ENCODE assay signal across 22 cellular contexts in genomic region chr19:42135836-42136235, GRCh38. TPM values are rescaled to one million over a fixed set of nuclear protein-coding genes. Genes with fewer than 3 reads are reported as not detected.
A peak's percentile ranks its signal among the peaks of the same experiment; 100 is the strongest.
DNase-seq lines count a peak whose midpoint lies in the region; ATAC-seq and TF ChIP-seq lines count a peak whose summit lies in the region.
"Had no signal": no experiment of that assay in that cellular context is flagged by ENCODE, and none has a peak within 500 bp of the region (broad histone marks: within the 10 kb centered on the region; RNA-seq: fewer than 3 reads in every experiment).

No MANE protein-coding gene starts in this region.

- H3K79me2 ChIP-seq in neural progenitor cell (ENCODE audit: low read depth), result no peaks in the 10 kb centered on the region

- H3K27me3 Mint-ChIP-seq in activated T-helper 17 cell treated with anti-CD3 and anti-CD28 coated beads, Interleukin-2, amount 50 U/mL, for 72 hours, result no peaks in the 10 kb centered on the region
- peaks cover 41% of the 10 kb centered on the region for H3K27me3 Mint-ChIP-seq in neural progenitor cell (ENCODE audit: insufficient read depth, low read depth)

- peaks cover 24% of the 10 kb centered on the region for H3K36me3 Mint-ChIP-seq in activated T-helper 17 cell treated with anti-CD3 and anti-CD28 coated beads, Interleukin-2, amount 50 U/mL, for 72 hours (ENCODE audit: low read depth)
- H3K36me3 Mint-ChIP-seq in neural progenitor cell, result no peaks in the 10 kb centered on the region
- H3K36me3 Mint-ChIP-seq: mesothelial cell of epicardium had no signal

- DNase-seq in SIG-M5 treated with dmso at 0.1 percent for 504 hours (lab: John Stamatoyannopoulos, UW; ENCODE audit: unreplicated experiment), result peak; percentile 15
- DNase-seq in SIG-M5 (lab: John Stamatoyannopoulos, UW), result no peak
- peak; percentile 25 for DNase-seq in COLO668 (lab: John Stamatoyannopoulos, UW; ENCODE audit: unreplicated experiment)
- peak; percentile 42 for DNase-seq in NCI-H510A (lab: John Stamatoyannopoulos, UW)
- no peak for DNase-seq in neural progenitor cell (ENCODE audit: low spot score)
- DNase-seq: activated T-cell treated with anti-CD3 and anti-CD28 coated beads, Interleukin-2, amount 50 U/mL, for 72 hours; amniotic stem cell; DMS 273 treated with DMSO at 0.1 percent for 48 hours; GOT3; NCI-H1048; NCI-H69; nephron progenitor cell; posterior cingulate gyrus had no signal

- no peak overlapping the region for H2AFZ ChIP-seq in neural progenitor cell (replicated peaks)

- no peak overlapping the region for H3K27ac ChIP-seq in neural progenitor cell
- H3K27ac ChIP-seq: A549, HL-60, SJSA1 had no signal

- peaks cover 13% of the 10 kb centered on the region for H3K4me1 ChIP-seq in neural progenitor cell

- H3K36me3 ChIP-seq in neural progenitor cell, result no peaks in the 10 kb centered on the region
- H3K36me3 ChIP-seq: SJSA1 had no signal

- ATAC-seq in activated T-helper 17 cell treated with anti-CD3 and anti-CD28 coated beads, Interleukin-2, amount 50 U/mL, for 72 hours (replicated peaks), result no peak
- ATAC-seq in GM18858 (IDR thresholded peaks at IDR 0.05; ENCODE audit: unreplicated experiment) (no peak), HG03039 (IDR thresholded peaks at IDR 0.05; ENCODE audit: unreplicated experiment) (no peak)
- ATAC-seq: A549; activated T-cell treated with anti-CD3 and anti-CD28 coated beads, Interleukin-2, amount 50 U/mL, for 72 hours had no signal

- H3K4me1 Mint-ChIP-seq in activated T-helper 17 cell treated with anti-CD3 and anti-CD28 coated beads, Interleukin-2, amount 50 U/mL, for 72 hours, result peaks cover 19% of the 10 kb centered on the region
- H3K4me1 Mint-ChIP-seq in neural progenitor cell, result peaks cover 18% of the 10 kb centered on the region
- H3K4me1 Mint-ChIP-seq: mesothelial cell of epicardium had no signal

- H4K20me1 ChIP-seq in neural progenitor cell (ENCODE audit: low read depth), result peaks cover 15% of the 10 kb centered on the region

- H3K27ac Mint-ChIP-seq in activated T-helper 17 cell treated with anti-CD3 and anti-CD28 coated beads, Interleukin-2, amount 50 U/mL, for 72 hours, result peak overlapping the region; percentile 47
- no peak overlapping the region for H3K27ac Mint-ChIP-seq in neural progenitor cell
- H3K27ac Mint-ChIP-seq: activated T-cell treated with anti-CD3 and anti-CD28 coated beads, Interleukin-2, amount 50 U/mL, for 72 hours; dendritic cell treated with granulocyte-macrophage colony-stimulating factor and Interleukin-4, amounts not matched to agents 40 ng/mL and 50 ng/mL, for 4 days; mesothelial cell of epicardium; nephron progenitor cell; T-helper 2 cell treated with Interferon-gamma antibody and Interleukin-4, amounts not matched to agents 5 μg/mL and 100 μg/mL, for 36 hours had no signal

- no peaks in the 10 kb centered on the region for H3K9me3 ChIP-seq in neural progenitor cell (ENCODE audit: low read depth)
- H3K9me3 ChIP-seq: A549, SJSA1 had no signal

- H3K4me2 ChIP-seq in neural progenitor cell, result no peak overlapping the region
- H3K4me2 ChIP-seq: A549 had no signal

- no peak overlapping the region for H3K4me3 ChIP-seq in neural progenitor cell
- H3K4me3 ChIP-seq: A549, SJSA1 had no signal

- no peaks in the 10 kb centered on the region for H3K9me3 Mint-ChIP-seq in activated T-helper 17 cell treated with anti-CD3 and anti-CD28 coated beads, Interleukin-2, amount 50 U/mL, for 72 hours
- no peaks in the 10 kb centered on the region for H3K9me3 Mint-ChIP-seq in neural progenitor cell
- H3K9me3 Mint-ChIP-seq: activated T-cell treated with anti-CD3 and anti-CD28 coated beads, Interleukin-2, amount 50 U/mL, for 72 hours; dendritic cell treated with granulocyte-macrophage colony-stimulating factor and Interleukin-4, amounts not matched to agents 40 ng/mL and 50 ng/mL, for 4 days; mesothelial cell of epicardium; nephron progenitor cell; T-helper 2 cell treated with Interferon-gamma antibody and Interleukin-4, amounts not matched to agents 5 μg/mL and 100 μg/mL, for 36 hours had no signal

- peaks cover 92% of the 10 kb centered on the region for H3K27me3 ChIP-seq in neural progenitor cell
- H3K27me3 ChIP-seq: SJSA1 had no signal

- no peak overlapping the region for H3K4me3 Mint-ChIP-seq in activated T-helper 17 cell treated with anti-CD3 and anti-CD28 coated beads, Interleukin-2, amount 50 U/mL, for 72 hours
- H3K4me3 Mint-ChIP-seq in neural progenitor cell, result no peak overlapping the region
- H3K4me3 Mint-ChIP-seq: activated T-cell treated with anti-CD3 and anti-CD28 coated beads, Interleukin-2, amount 50 U/mL, for 72 hours; dendritic cell treated with granulocyte-macrophage colony-stimulating factor and Interleukin-4, amounts not matched to agents 40 ng/mL and 50 ng/mL, for 4 days; mesothelial cell of epicardium; nephron progenitor cell; T-helper 2 cell treated with Interferon-gamma antibody and Interleukin-4, amounts not matched to agents 5 μg/mL and 100 μg/mL, for 36 hours had no signal

- H3F3A ChIP-seq in neural progenitor cell (ENCODE audit: low read depth), result peaks cover 4% of the 10 kb centered on the region

- no peak for TF ChIP-seq CTCF in neural progenitor cell (IDR thresholded peaks at IDR 0.05)

- no peak overlapping the region for H3K9ac ChIP-seq in neural progenitor cell

RNA-seq across cellular contexts. Expression of gene POU2F2, which starts 3.6 kb away (rescaled TPM):
- total RNA-seq in activated T-helper 17 cell treated with anti-CD3 and anti-CD28 coated beads, Interleukin-2, amount 50 U/mL, for 72 hours, result 10 to 100 TPM; 33.1 to 95.9 TPM
- 0.31 and 0.69 TPM in 2 replicates for total RNA-seq in neural progenitor cell (ENCODE audit: low replicate concordance)

RNA-seq across cellular contexts. Expression of gene ZNF574, which starts 59.9 kb away (rescaled TPM):
- total RNA-seq in activated T-helper 17 cell treated with anti-CD3 and anti-CD28 coated beads, Interleukin-2, amount 50 U/mL, for 72 hours, result 10 to 100 TPM; 12.1 to 12.5 TPM
- total RNA-seq in neural progenitor cell (ENCODE audit: low replicate concordance), result 13.4 and 35.6 TPM in 2 replicates

Comparison
In these comparisons a context has a peak if more than half of its experiments do, and no peak if none do; other contexts are left out.
1. DNase-seq: peak in SIG-M5 treated with dmso at 0.1 percent for 504 hours (single experiment), COLO668 (single experiment) and NCI-H510A (single experiment); none in SIG-M5 (single experiment) and neural progenitor cell (single experiment).
2. RNA of gene POU2F2, which starts 3.6 kb away (total RNA-seq): 33.1 to 95.9 TPM in activated T-helper 17 cell treated with anti-CD3 and anti-CD28 coated beads, Interleukin-2, amount 50 U/mL, for 72 hours; 0.31 to 0.69 TPM in neural progenitor cell; every median in the first group is over 10 times any median in the second.